12 cellular contexts compared by ENCODE assay signal in genomic region chr11:45022294-45023064, GRCh38.
DNase-seq lines count a peak whose midpoint lies in the region; ATAC-seq and TF ChIP-seq lines count a peak whose summit lies in the region.
"Had no signal": no experiment of that assay in that cellular context is flagged by ENCODE, and none has a peak within 500 bp of the region (broad histone marks: within the 10 kb centered on the region; RNA-seq: fewer than 3 reads in every experiment).

No MANE protein-coding gene starts in this region.

- H3K4me1 Mint-ChIP-seq in brain: peaks cover 75% of the 10 kb centered on the region
- peaks cover 14% of the 10 kb centered on the region for H3K4me1 Mint-ChIP-seq in activated T-cell treated with anti-CD3 and anti-CD28 coated beads, Interleukin-2, amount 50 U/mL, for 24 hours (ENCODE audit: low read depth)

- peak overlapping the region in 1 of 5 experiments; percentile 48 for H3K4me3 Mint-ChIP-seq in brain
- H3K4me3 Mint-ChIP-seq in activated T-cell treated with anti-CD3 and anti-CD28 coated beads, Interleukin-2, amount 50 U/mL, for 24 hours: no peak overlapping the region
- H3K4me3 Mint-ChIP-seq: activated naive CD4-positive, alpha-beta T cell treated with anti-CD3 and anti-CD28 coated beads, Interleukin-2, amount 50 U/mL, for 24 hours had no signal

- POLR2A ChIA-PET in HCT116 (lab: Charles Lee): no interaction called here

- ATAC-seq in HCT116 (0 out of 2 replicates have a peak, but pooled peaks have one; percentile 25), foreskin keratinocyte (no peak)

- BruUV-seq in HCT116 (replicated peaks; lab: Mats Ljungman, UMichigan): no TSS peak

- H3K79me2 ChIP-seq in HCT116 (ENCODE audit: insufficient read depth, low read length): no peaks in the 10 kb centered on the region

- TF ChIP-seq CTCF in HCT116 (IDR thresholded peaks at IDR 0.05 in 2 of 3, conservative IDR thresholded peaks at IDR 0.05 in 1 of 3; ENCODE audit: borderline replicate concordance in 1 of 3, insufficient read depth in 1 of 3, low read depth in 2 of 3, low read length in 2 of 3) (no peak), brain (conservative IDR thresholded peaks at IDR 0.05) (no peak), foreskin keratinocyte (conservative IDR thresholded peaks at IDR 0.05) (no peak)

- H3K9me2 ChIP-seq in HCT116 (ENCODE audit: insufficient read depth): no peaks in the 10 kb centered on the region

- H3K27me3 Mint-ChIP-seq in brain: no peaks in the 10 kb centered on the region
- no peaks in the 10 kb centered on the region for H3K27me3 Mint-ChIP-seq in activated T-cell treated with anti-CD3 and anti-CD28 coated beads, Interleukin-2, amount 50 U/mL, for 24 hours
- H3K27me3 Mint-ChIP-seq: activated naive CD4-positive, alpha-beta T cell treated with anti-CD3 and anti-CD28 coated beads, Interleukin-2, amount 50 U/mL, for 24 hours had no signal

- H3K27ac Mint-ChIP-seq in brain: peak overlapping the region in 4 of 5 experiments; percentile 64 to 90 (median 71)
- no peak overlapping the region for H3K27ac Mint-ChIP-seq in activated T-cell treated with anti-CD3 and anti-CD28 coated beads, Interleukin-2, amount 50 U/mL, for 24 hours
- H3K27ac Mint-ChIP-seq: activated naive CD4-positive, alpha-beta T cell treated with anti-CD3 and anti-CD28 coated beads, Interleukin-2, amount 50 U/mL, for 24 hours had no signal

- intact Hi-C loops in HCT116 (cut with micrococcal nuclease): no loop called here

- no peaks in the 10 kb centered on the region for H3K36me3 Mint-ChIP-seq in brain
- H3K36me3 Mint-ChIP-seq in activated T-cell treated with anti-CD3 and anti-CD28 coated beads, Interleukin-2, amount 50 U/mL, for 24 hours (ENCODE audit: low read depth): no peaks in the 10 kb centered on the region
- H3K36me3 Mint-ChIP-seq: activated naive CD4-positive, alpha-beta T cell treated with anti-CD3 and anti-CD28 coated beads, Interleukin-2, amount 50 U/mL, for 24 hours had no signal

- H3K27ac ChIP-seq in HCT116 (ENCODE audit: low read depth, low read length) (no peak overlapping the region), subcutaneous abdominal adipose tissue (ENCODE audit: low read depth, low read length) (peak overlapping the region; percentile 38), foreskin keratinocyte (no peak overlapping the region)
- H3K27ac ChIP-seq: prostate gland had no signal

- TF ChIP-seq POLR2A in HCT116 (IDR thresholded peaks at IDR 0.05; ENCODE audit: borderline replicate concordance, extremely low read depth, insufficient read depth, insufficient read length): no peak

- H3K36me3 ChIP-seq in HCT116 (ENCODE audit: control insufficient read depth in 1 of 2, insufficient read depth in 2 of 2, low read length in 2 of 2) (no peaks in the 10 kb centered on the region), subcutaneous abdominal adipose tissue (ENCODE audit: control insufficient read depth in 5 of 5, insufficient read depth in 5 of 5, low read length in 5 of 5) (no peaks in the 10 kb centered on the region)
- H3K36me3 ChIP-seq: prostate gland, stomach had no signal

- H3K4me3 ChIP-seq in HCT116 (replicated peaks in 1 of 2; ENCODE audit: low read depth in 1 of 2, low read length in 2 of 2) (no peak overlapping the region), subcutaneous abdominal adipose tissue (ENCODE audit: low read depth in 1 of 5, low read length in 5 of 5) (peak overlapping the region in 1 of 5 donors; percentile 10)
- H3K4me3 ChIP-seq: prostate gland, stomach had no signal

- no peak for TF ChIP-seq RAD21 in HCT116 (IDR thresholded peaks at IDR 0.05; ENCODE audit: low read depth)

- H3K9me3 Mint-ChIP-seq in brain: peaks cover 0 to 14% (median 3%) of the 10 kb centered on the region in 5 experiments
- no peaks in the 10 kb centered on the region for H3K9me3 Mint-ChIP-seq in activated T-cell treated with anti-CD3 and anti-CD28 coated beads, Interleukin-2, amount 50 U/mL, for 24 hours
- H3K9me3 Mint-ChIP-seq: activated naive CD4-positive, alpha-beta T cell treated with anti-CD3 and anti-CD28 coated beads, Interleukin-2, amount 50 U/mL, for 24 hours had no signal

- H3K27me3 ChIP-seq in HCT116 (ENCODE audit: insufficient read depth, low read length) (peaks cover 6% of the 10 kb centered on the region; the same call in 1 of the 2 replicates), subcutaneous abdominal adipose tissue (ENCODE audit: control insufficient read depth in 5 of 5, insufficient read depth in 4 of 5, low read length in 5 of 5) (peaks cover 0 to 6% (median 0%) of the 10 kb centered on the region in 5 donors), foreskin keratinocyte (peaks cover 11% of the 10 kb centered on the region)

- RAD21 ChIA-PET in HCT116 (lab: Charles Lee; ENCODE audit: low non-redundant PET in 1 of 2, low total read pairs in 2 of 2, uncharacterized antibody in 2 of 2, unreplicated experiment in 2 of 2): interaction anchor here in 1 of 2 experiments (0.5 kb wide), 1 partner anchor 85 kb away, joined by 3 read pairs; no protein-coding TSS in a partner anchor

- H3K9me3 ChIP-seq in HCT116 (ENCODE audit: control insufficient read depth in 1 of 2, insufficient read depth in 1 of 2, low read depth in 1 of 2, low read length in 2 of 2) (no peaks in the 10 kb centered on the region), subcutaneous abdominal adipose tissue (ENCODE audit: control insufficient read depth in 5 of 5, low read length in 5 of 5) (no peaks in the 10 kb centered on the region)
- H3K9me3 ChIP-seq: Caco-2, prostate gland, stomach had no signal

- no peak overlapping the region for H3K4me2 ChIP-seq in HCT116 (ENCODE audit: low read length)

- CTCF ChIA-PET in HCT116 (lab: Charles Lee): no interaction called here

- H2AFZ ChIP-seq in HCT116 (ENCODE audit: low read depth, low read length, poor library complexity, severe bottlenecking): no peak overlapping the region

- no peaks in the 10 kb centered on the region for H3K4me1 ChIP-seq in HCT116 (ENCODE audit: control insufficient read depth in 1 of 2, insufficient read depth in 2 of 2, low read length in 2 of 2)
- peaks cover 20 to 75% (median 59%) of the 10 kb centered on the region in 5 donors for H3K4me1 ChIP-seq in subcutaneous abdominal adipose tissue (ENCODE audit: control insufficient read depth in 5 of 5, insufficient read depth in 5 of 5, low read length in 5 of 5)
- H3K4me1 ChIP-seq in foreskin keratinocyte: no peaks in the 10 kb centered on the region
- H3K4me1 ChIP-seq: Caco-2, prostate gland had no signal

- DNase-seq in HCT116 (ENCODE audit: low read depth, low spot score) (no peak), iris pigment epithelial cell (ENCODE audit: low read depth) (peak; percentile 14), MV-4-11 (lab: John Stamatoyannopoulos, UW) (no peak), foreskin keratinocyte (no peak)
- no peak for DNase-seq in activated T-cell treated with anti-CD3 and anti-CD28 coated beads, Interleukin-2, amount 50 U/mL, for 24 hours
- DNase-seq: activated CD4-positive, alpha-beta T cell treated with anti-CD3 and anti-CD28 coated beads, Interleukin-2, amount 50 U/mL, for 48 hours; Caco-2; stomach had no signal

- H3K9ac ChIP-seq in HCT116 (ENCODE audit: low read length) (no peak overlapping the region), subcutaneous abdominal adipose tissue (ENCODE audit: low read length in 5 of 5) (peak overlapping the region in 2 of 5 donors; percentile 3 to 33)

- no peaks in the 10 kb centered on the region for H4K20me1 ChIP-seq in HCT116 (ENCODE audit: insufficient read depth)

TF ChIP-seq in HCT116, 20 proteins besides CTCF, POLR2A, EP300 and RAD21:
- TF ChIP-seq ZFX (IDR thresholded peaks at IDR 0.05) (no peak), TCF7L2 (IDR thresholded peaks at IDR 0.05; ENCODE audit: borderline replicate concordance, extremely low read depth, insufficient read depth, insufficient read length) (no peak), SIN3A (IDR thresholded peaks at IDR 0.05; ENCODE audit: low read depth) (no peak), YY1 (IDR thresholded peaks at IDR 0.05; ENCODE audit: extremely low read depth, insufficient replicate concordance, low read depth, low read length) (no peak), FOSL1 (IDR thresholded peaks at IDR 0.05; ENCODE audit: low read depth) (no peak), ELF1 (IDR thresholded peaks at IDR 0.05; ENCODE audit: borderline replicate concordance, low read depth) (no peak), EZH2phosphoT487 (IDR thresholded peaks at IDR 0.05; ENCODE audit: borderline replicate concordance) (no peak), SRF (IDR thresholded peaks at IDR 0.05; ENCODE audit: low read depth) (no peak), EGR1 (IDR thresholded peaks at IDR 0.05; ENCODE audit: low read depth) (no peak), CEBPB (IDR thresholded peaks at IDR 0.05; ENCODE audit: low read depth) (no peak), CBX3 (IDR thresholded peaks at IDR 0.05; ENCODE audit: low read depth) (no peak), JUND (IDR thresholded peaks at IDR 0.05) (no peak)
- TF ChIP-seq, protein P1, sequence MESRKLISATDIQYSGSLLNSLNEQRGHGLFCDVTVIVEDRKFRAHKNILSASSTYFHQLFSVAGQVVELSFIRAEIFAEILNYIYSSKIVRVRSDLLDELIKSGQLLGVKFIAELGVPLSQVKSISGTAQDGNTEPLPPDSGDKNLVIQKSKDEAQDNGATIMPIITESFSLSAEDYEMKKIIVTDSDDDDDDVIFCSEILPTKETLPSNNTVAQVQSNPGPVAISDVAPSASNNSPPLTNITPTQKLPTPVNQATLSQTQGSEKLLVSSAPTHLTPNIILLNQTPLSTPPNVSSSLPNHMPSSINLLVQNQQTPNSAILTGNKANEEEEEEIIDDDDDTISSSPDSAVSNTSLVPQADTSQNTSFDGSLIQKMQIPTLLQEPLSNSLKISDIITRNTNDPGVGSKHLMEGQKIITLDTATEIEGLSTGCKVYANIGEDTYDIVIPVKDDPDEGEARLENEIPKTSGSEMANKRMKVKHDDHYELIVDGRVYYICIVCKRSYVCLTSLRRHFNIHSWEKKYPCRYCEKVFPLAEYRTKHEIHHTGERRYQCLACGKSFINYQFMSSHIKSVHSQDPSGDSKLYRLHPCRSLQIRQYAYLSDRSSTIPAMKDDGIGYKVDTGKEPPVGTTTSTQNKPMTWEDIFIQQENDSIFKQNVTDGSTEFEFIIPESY (IDR thresholded peaks at IDR 0.05; ENCODE audit: extremely low read depth, insufficient replicate concordance, low read length): no peak
